In genomic region chr11:123221074-123221473, GRCh38 we compare ENCODE assay signal across 21 cellular contexts. TPM values are rescaled to one million over a fixed set of nuclear protein-coding genes. Genes with fewer than 3 reads are reported as not detected.
DNase-seq lines count a peak whose midpoint lies in the region; ATAC-seq and TF ChIP-seq lines count a peak whose summit lies in the region.
"Had no signal": no experiment of that assay in that cellular context is flagged by ENCODE, and none has a peak within 500 bp of the region (broad histone marks: within the 10 kb centered on the region; RNA-seq: fewer than 3 reads in every experiment).

No MANE protein-coding gene starts in this region.

- TF ChIP-seq CTCF in mucosa of descending colon (IDR thresholded peaks at IDR 0.05) (no peak), transverse colon (IDR thresholded peaks at IDR 0.05) (no peak)

- H3K9me3 ChIP-seq in mucosa of descending colon (no peaks in the 10 kb centered on the region), transverse colon (no peaks in the 10 kb centered on the region)

- DNase-seq in RPMI7951 (ENCODE audit: low read depth), result peak; percentile 50
- peak; percentile 93 for DNase-seq in fibroblast of gingiva (ENCODE audit: low read depth)
- DNase-seq in mucosa of descending colon, result no peak
- peak; percentile 29 for DNase-seq in transverse colon
- no peak for DNase-seq in effector CD8-positive, alpha-beta T cell (lab: John Stamatoyannopoulos, UW)
- no peak for DNase-seq in NCI-H345 (lab: John Stamatoyannopoulos, UW)
- DNase-seq: activated CD4-positive, alpha-beta T cell treated with anti-CD3 and anti-CD28 coated beads for 36 hours; activated effector memory CD4-positive, alpha-beta T cell treated with Interleukin-2 at 50 U/mL for 16 hours; activated naive CD8-positive, alpha-beta T cell treated with anti-CD3 and anti-CD28 coated beads for 36 hours; activated T-cell treated with anti-CD3 and anti-CD28 coated beads for 4 hours; CD4-positive, alpha-beta T cell; left cardiac atrium; naive thymus-derived CD8-positive, alpha-beta T cell; NCI-H1048; NCI-H1694 treated with DMSO at 0.1 percent for 48 hours; NCI-H524 treated with DMSO at 0.1 percent for 48 hours; occipital lobe; PC-3; SHP77; stimulated activated naive CD8-positive, alpha-beta T cell treated with anti-CD3 and anti-CD28 coated beads, Interleukin-15, amount 100 ng/mL, for 72 hours had no signal

- TF ChIP-seq POLR2A in transverse colon (IDR thresholded peaks at IDR 0.05), result no peak

- H3K27me3 ChIP-seq in transverse colon, result no peaks in the 10 kb centered on the region

- WGBS in transverse colon (ENCODE audit: low coverage in 1 of 2), 2 donors, result 71 to 76% methylated on average over 4 to 6 of the region's 6 CpGs

- H3K4me1 ChIP-seq in mucosa of descending colon (ENCODE audit: low read depth) (no peaks in the 10 kb centered on the region), transverse colon (peaks cover 6 to 21% (median 12%) of the 10 kb centered on the region in 4 donors)

- H3K36me3 ChIP-seq in mucosa of descending colon (ENCODE audit: low read depth) (no peaks in the 10 kb centered on the region), transverse colon (no peaks in the 10 kb centered on the region)

- H3K27ac ChIP-seq in transverse colon, result peak overlapping the region; percentile 10 to 48 (median 34)

- H3K4me3 ChIP-seq in mucosa of descending colon (no peak overlapping the region), transverse colon (no peak overlapping the region)

- ATAC-seq in mucosa of descending colon (peak; percentile 30), GM21786 (IDR thresholded peaks at IDR 0.05; ENCODE audit: unreplicated experiment) (no peak)
- ATAC-seq: activated CD4-positive, alpha-beta T cell treated with anti-CD3 and anti-CD28 coated beads for 36 hours; naive thymus-derived CD8-positive, alpha-beta T cell; PC-3; stimulated activated naive CD8-positive, alpha-beta T cell treated with anti-CD3 and anti-CD28 coated beads, Interleukin-15, amount 100 ng/mL, for 72 hours had no signal

- in situ Hi-C loops in transverse colon (cut with MboI; ENCODE audit: low pct_ligation_motif_present in 1 of 4, low pct_unique_long_range_greater_than_20kb in 1 of 4, low sequenced_read_pairs in 3 of 4), result no loop called here

- intact Hi-C loops in mucosa of descending colon (cut with DNase I, micrococcal nuclease) (no loop called here), transverse colon (cut with DNase I; ENCODE audit: low total_unique reads) (no loop called here)

- no peak for TF ChIP-seq EP300 in transverse colon (IDR thresholded peaks at IDR 0.05; ENCODE audit: low read depth)

RNA-seq across cellular contexts. Expression of gene CLMP, which starts 26.0 kb away (rescaled TPM):
- total RNA-seq in RPMI7951 (2014; rRNA removed; shearing (Covaris generic)), result 42.7 and 44.9 TPM in 2 replicates
- total RNA-seq in mucosa of descending colon (10 to 100 TPM in 2 of 3 donors, 1 to 10 TPM in 1; 4.7 to 84.9 (median 11.0) TPM), transverse colon (10 to 100 TPM; 23.6 to 49.4 (median 38.0) TPM)

Comparison
In these comparisons a context has a peak if more than half of its experiments do, and no peak if none do; other contexts are left out.
1. DNase-seq: peak in RPMI7951 (single experiment), fibroblast of gingiva (single experiment) and transverse colon (single experiment); none in mucosa of descending colon (0 of 3), effector CD8-positive, alpha-beta T cell (single experiment) and NCI-H345 (single experiment).